In genomic region chr22:42716221-42716620, GRCh38 we compare ENCODE assay signal across 11 cellular contexts. TPM values are rescaled to one million over a fixed set of nuclear protein-coding genes. Genes with fewer than 3 reads are reported as not detected.
DNase-seq lines count a peak whose midpoint lies in the region; ATAC-seq, FAIRE-seq and TF ChIP-seq lines count a peak whose summit lies in the region.
"Had no signal": no experiment of that assay in that cellular context is flagged by ENCODE, and none has a peak within 500 bp of the region (broad histone marks: within the 10 kb centered on the region; RNA-seq: fewer than 3 reads in every experiment).

No MANE protein-coding gene starts in this region.

- in situ Hi-C loops in GM13976 (cut with MboI; ENCODE audit: low sequenced_read_pairs, unreplicated experiment): no loop called here

- FAIRE-seq in kidney (lab: Jason Lieb, UNC): no peak
- FAIRE-seq: bronchial epithelial cell, TTC549 had no signal

- H3K9me3 ChIP-seq in kidney (ENCODE audit: control insufficient read depth in 1 of 2, low read length in 2 of 2): no peaks in the 10 kb centered on the region
- H3K9me3 ChIP-seq in testis: no peaks in the 10 kb centered on the region
- no peaks in the 10 kb centered on the region for H3K9me3 ChIP-seq in ovary

- H3K27ac ChIP-seq in kidney (ENCODE audit: low read depth in 2 of 2, low read length in 2 of 2): peak overlapping the region; percentile 16 to 29
- no peak overlapping the region for H3K27ac ChIP-seq in testis
- no peak overlapping the region for H3K27ac ChIP-seq in ovary

- H3K9ac ChIP-seq in kidney (ENCODE audit: low read length in 2 of 2): peak overlapping the region in 1 of 2 donors; percentile 22

- H3K4me1 ChIP-seq in kidney (ENCODE audit: control insufficient read depth in 1 of 2, insufficient read depth in 1 of 2, low read depth in 1 of 2, low read length in 2 of 2): peaks cover 16 to 33% of the 10 kb centered on the region in 2 donors
- H3K4me1 ChIP-seq in testis: peaks cover 25% of the 10 kb centered on the region
- peaks cover 5% of the 10 kb centered on the region for H3K4me1 ChIP-seq in ovary (ENCODE audit: insufficient read depth)

- peak; percentile 41 for DNase-seq in GM13976 (ENCODE audit: low spot score)
- DNase-seq in HT1080 (ENCODE audit: low read depth): peak; percentile 31
- no peak for DNase-seq in kidney
- no peak for DNase-seq in testis
- DNase-seq in ovary: no peak
- DNase-seq in occipital lobe (lab: John Stamatoyannopoulos, UW): no peak
- DNase-seq in NCI-H146 (lab: John Stamatoyannopoulos, UW): no peak
- DNase-seq: mammary epithelial cell had no signal

- ATAC-seq in GM21576 (IDR thresholded peaks at IDR 0.05; ENCODE audit: unreplicated experiment): peak; percentile 26

- no peak for TF ChIP-seq POLR2A in testis (IDR thresholded peaks at IDR 0.05)
- no peak for TF ChIP-seq POLR2A in ovary (IDR thresholded peaks at IDR 0.05)

- intact Hi-C loops in kidney (cut with DNase I): no loop called here
- intact Hi-C loops in testis (cut with DNase I; ENCODE audit: low total_unique reads): no loop called here
- intact Hi-C loops in ovary (cut with DNase I): loop anchor here in 1 of 4 donors (10.0 kb wide), 1 partner anchor 51 kb away; no protein-coding TSS in a partner anchor

- TF ChIP-seq EP300 in ovary (IDR thresholded peaks at IDR 0.05): no peak

- no peak for TF ChIP-seq CTCF in GM13976 (IDR thresholded peaks at IDR 0.05; ENCODE audit: borderline replicate concordance, control extremely low read depth, extremely low read depth, insufficient read depth, missing control alignments)
- TF ChIP-seq CTCF in kidney (IDR thresholded peaks at IDR 0.05; ENCODE audit: borderline replicate concordance, extremely low read depth, insufficient read depth): no peak
- TF ChIP-seq CTCF in testis (IDR thresholded peaks at IDR 0.05): no peak
- no peak for TF ChIP-seq CTCF in ovary (IDR thresholded peaks at IDR 0.05)

- H3K36me3 ChIP-seq in kidney (ENCODE audit: control insufficient read depth in 1 of 2, insufficient read depth in 2 of 2, low read length in 2 of 2) (no peaks in the 10 kb centered on the region), testis (ENCODE audit: low read depth, missing control alignments) (no peaks in the 10 kb centered on the region), ovary (no peaks in the 10 kb centered on the region)

- WGBS in testis, 2 donors: 85 to 93% methylated on average over 6 of the region's 6 CpGs
- 89 to 93% (median 93%) methylated on average over 6 of the region's 6 CpGs for WGBS in ovary, 3 donors

- no peak overlapping the region for H3K4me3 ChIP-seq in kidney (ENCODE audit: low read length in 2 of 2)
- no peak overlapping the region for H3K4me3 ChIP-seq in testis
- no peak overlapping the region for H3K4me3 ChIP-seq in ovary

- H3K27me3 ChIP-seq in testis (no peaks in the 10 kb centered on the region), ovary (no peaks in the 10 kb centered on the region)

RNA-seq across cellular contexts. Expression of gene A4GALT, which starts 4.4 kb away (rescaled TPM):
- 6.9 and 7.3 TPM in 2 replicates for total RNA-seq in HT1080 (2014; rRNA removed; shearing (Covaris generic))
- polyA plus RNA-seq in HT1080 (2015; cell fraction: cytosol; rRNA removed): 18.6 and 21.2 TPM in 2 replicates
- polyA plus RNA-seq in HT1080 (2015; cell fraction: nucleus; rRNA removed): 12.6 and 13.9 TPM in 2 replicates
- total RNA-seq in kidney (186 TPM), testis (10 to 100 TPM; 15.7 to 17.3 TPM), ovary (10 to 100 TPM in 4 of 7 donors, 1 to 10 TPM in 3; 3.3 to 19.6 (median 11.7) TPM), occipital lobe (0.31 TPM)
- polyA plus RNA-seq in kidney (ENCODE audit: insufficient read depth, low read depth, low replicate concordance) (76.2 TPM), testis (ENCODE audit: insufficient read depth, low read depth, low replicate concordance) (13.5 TPM), ovary (10 to 100 TPM in 1 of 2 donors, 1 to 10 TPM in 1; 2.0 to 12.1 TPM)

Comparison
In these comparisons a context has a peak if more than half of its experiments do, and no peak if none do; other contexts are left out.
1. DNase-seq: peak in GM13976 (single experiment) and HT1080 (single experiment); none in kidney (single experiment), testis (single experiment), ovary (0 of 5), occipital lobe (single experiment) and NCI-H146 (single experiment).
2. H3K27ac ChIP-seq: peak in kidney (2 of 2); none in testis (0 of 2) and ovary (0 of 2).